In genomic region chr4:16761031-16761430, GRCh38 we compare ENCODE assay signal across 22 cellular contexts.
"Had no signal": no experiment of that assay in that cellular context is flagged by ENCODE, and none has a peak within 500 bp of the region (broad histone marks: within the 10 kb centered on the region; RNA-seq: fewer than 3 reads in every experiment).

No MANE protein-coding gene starts in this region.

- H3K9me3 ChIP-seq: colonic mucosa, gastroesophageal sphincter, left ventricle myocardium inferior, lower lobe of right lung, neutrophil, psoas muscle, right lobe of liver, spleen, stomach, thoracic aorta, transverse colon had no signal

- ATAC-seq: gastroesophageal sphincter, lower lobe of right lung, psoas muscle, right lobe of liver had no signal

- H3K27me3 Mint-ChIP-seq: memory B cell had no signal

- H3K36me3 ChIP-seq: colonic mucosa, gastroesophageal sphincter, lower lobe of right lung, neutrophil, right lobe of liver, stomach, thoracic aorta, transverse colon had no signal

- H3K27ac Mint-ChIP-seq: endodermal cell, immature natural killer cell, memory B cell, naive B cell had no signal

- H3K9me3 Mint-ChIP-seq: endodermal cell, immature natural killer cell had no signal

- H3K4me3 Mint-ChIP-seq: endodermal cell, immature natural killer cell, memory B cell, naive B cell had no signal

- H3K4me3 ChIP-seq: colonic mucosa, gastroesophageal sphincter, left ventricle myocardium inferior, lower lobe of right lung, psoas muscle, right lobe of liver, spleen, stomach, thoracic aorta, transverse colon had no signal

- H3K27ac ChIP-seq: colonic mucosa, gastroesophageal sphincter, lower lobe of right lung, neutrophil, psoas muscle, right lobe of liver, spleen, thoracic aorta, transverse colon had no signal

- H3K27me3 ChIP-seq: colonic mucosa, gastroesophageal sphincter, neutrophil, right lobe of liver, spleen, stomach, transverse colon had no signal

- DNase-seq: colonic mucosa; dermis blood vessel endothelial cell; endodermal cell; glutamatergic neuron; immature natural killer cell; left ventricle myocardium inferior; lower lobe of right lung; naive B cell; psoas muscle; retina; right lobe of liver; spleen; stimulated activated CD4-positive, alpha-beta T cell treated with anti-CD3 and anti-CD28 coated beads, Interleukin-2, amount 100 ng/mL, for 24 hours; stimulated activated CD4-positive, alpha-beta T cell treated with anti-CD3 and anti-CD28 coated beads, Interleukin-4, amount 100 ng/mL, for 4 hours; stimulated activated naive CD4-positive, alpha-beta T cell; stomach; substantia nigra; transverse colon had no signal

- H3K4me1 Mint-ChIP-seq: immature natural killer cell, memory B cell, naive B cell had no signal

- H3K36me3 Mint-ChIP-seq: immature natural killer cell, memory B cell, naive B cell had no signal

- H3K4me1 ChIP-seq: colonic mucosa, lower lobe of right lung, psoas muscle, right lobe of liver, spleen, transverse colon had no signal
